ENCODE assay signal across 15 cellular contexts in genomic region chr15:43879386-43880355, GRCh38.
"Had no signal": no experiment of that assay in that cellular context is flagged by ENCODE, and none has a peak within 500 bp of the region (broad histone marks: within the 10 kb centered on the region; RNA-seq: fewer than 3 reads in every experiment).

No MANE protein-coding gene starts in this region.

- H3K9me3 Mint-ChIP-seq: activated CD4-positive, alpha-beta memory T cell treated with anti-CD3 and anti-CD28 coated beads for 36 hours; activated T-helper 1 cell treated with anti-CD3 and anti-CD28 coated beads, Interleukin-12 subunit alpha, Interleukin-12 subunit beta, Interleukin-2, Interleukin-4 antibody, amounts not matched to agents 30 ng/mL and 10 ng/mL and 1 ng/mL, durations not matched to agents 14 hours and 24 hours and 36 hours; dendritic cell treated with granulocyte-macrophage colony-stimulating factor and Interleukin-4, amounts not matched to agents 40 ng/mL and 50 ng/mL, for 4 days; stimulated activated naive B cell treated with anti-CD40 and anti-IgM and Interleukin-4, amounts not matched to agents 10 μg/mL and 1 μg/mL and 100 μg/mL, for 72 hours had no signal

- H3K27ac Mint-ChIP-seq: activated CD4-positive, alpha-beta memory T cell treated with anti-CD3 and anti-CD28 coated beads for 36 hours; activated T-helper 1 cell treated with anti-CD3 and anti-CD28 coated beads, Interleukin-12 subunit alpha, Interleukin-12 subunit beta, Interleukin-2, Interleukin-4 antibody, amounts not matched to agents 30 ng/mL and 10 ng/mL and 1 ng/mL, durations not matched to agents 14 hours and 24 hours and 36 hours; dendritic cell treated with granulocyte-macrophage colony-stimulating factor and Interleukin-4, amounts not matched to agents 40 ng/mL and 50 ng/mL, for 4 days; stimulated activated naive B cell treated with anti-CD40 and anti-IgM and Interleukin-4, amounts not matched to agents 10 μg/mL and 1 μg/mL and 100 μg/mL, for 72 hours had no signal

- H3K9me3 ChIP-seq: SJCRH30, spleen had no signal

- H3K27me3 ChIP-seq: SJCRH30, spleen had no signal

- H3K27me3 Mint-ChIP-seq: activated CD4-positive, alpha-beta memory T cell treated with anti-CD3 and anti-CD28 coated beads for 36 hours; dendritic cell treated with granulocyte-macrophage colony-stimulating factor and Interleukin-4, amounts not matched to agents 40 ng/mL and 50 ng/mL, for 4 days; stimulated activated naive B cell treated with anti-CD40 and anti-IgM and Interleukin-4, amounts not matched to agents 10 μg/mL and 1 μg/mL and 100 μg/mL, for 72 hours had no signal

- ATAC-seq: left lobe of liver had no signal

- H3K27ac ChIP-seq: parathyroid adenoma, SJCRH30, spleen had no signal

- H3K4me1 ChIP-seq: parathyroid adenoma, SJCRH30, spleen had no signal

- H2AFZ ChIP-seq: parathyroid adenoma had no signal

- H3K9ac ChIP-seq: parathyroid adenoma had no signal

- H3K4me3 Mint-ChIP-seq: activated CD4-positive, alpha-beta memory T cell treated with anti-CD3 and anti-CD28 coated beads for 36 hours; activated T-helper 1 cell treated with anti-CD3 and anti-CD28 coated beads, Interleukin-12 subunit alpha, Interleukin-12 subunit beta, Interleukin-2, Interleukin-4 antibody, amounts not matched to agents 30 ng/mL and 10 ng/mL and 1 ng/mL, durations not matched to agents 14 hours and 24 hours and 36 hours; dendritic cell treated with granulocyte-macrophage colony-stimulating factor and Interleukin-4, amounts not matched to agents 40 ng/mL and 50 ng/mL, for 4 days; stimulated activated naive B cell treated with anti-CD40 and anti-IgM and Interleukin-4, amounts not matched to agents 10 μg/mL and 1 μg/mL and 100 μg/mL, for 72 hours had no signal

- H3K4me3 ChIP-seq: SJCRH30, spleen had no signal

- DNase-seq: activated CD4-positive, alpha-beta memory T cell treated with anti-CD3 and anti-CD28 coated beads for 36 hours; activated CD4-positive, CD25-positive, alpha-beta regulatory T cell treated with anti-CD3 and anti-CD28 coated beads, Interleukin-2, amount 50 U/mL, for 72 hours; activated CD8-positive, alpha-beta memory T cell treated with anti-CD3 and anti-CD28 coated beads, Interleukin-2, amount 50 U/mL, for 4 hours; activated naive CD4-positive, alpha-beta T cell treated with Interleukin-2 at 50 U/mL for 16 hours; erythroblast; mesendoderm; SJCRH30; spleen; stimulated activated CD4-positive, alpha-beta T cell treated with anti-CD3 and anti-CD28 coated beads, Interleukin-1b, Interleukin-23, amount 100 ng/mL, for 48 hours; stimulated activated naive B cell treated with anti-CD40 and anti-IgM and Interleukin-4, amounts not matched to agents 10 μg/mL and 1 μg/mL and 100 μg/mL, for 72 hours; trophoblast cell had no signal
